22 cellular contexts compared by ENCODE assay signal in genomic region chr20:35451295-35451694, GRCh38. TPM values are rescaled to one million over a fixed set of nuclear protein-coding genes. Genes with fewer than 3 reads are reported as not detected.
DNase-seq lines count a peak whose midpoint lies in the region; ATAC-seq lines count a peak whose summit lies in the region.
"Had no signal": no experiment of that assay in that cellular context is flagged by ENCODE, and none has a peak within 500 bp of the region (broad histone marks: within the 10 kb centered on the region; RNA-seq: fewer than 3 reads in every experiment).

No MANE protein-coding gene starts in this region.

- peak; percentile 49 for ATAC-seq in esophagus mucosa
- no peak for ATAC-seq in GM21737 (IDR thresholded peaks at IDR 0.05; ENCODE audit: unreplicated experiment)
- no peak for ATAC-seq in HG02623 (IDR thresholded peaks at IDR 0.05; ENCODE audit: unreplicated experiment)
- ATAC-seq: activated CD4-positive, CD25-positive, alpha-beta regulatory T cell treated with anti-CD3 and anti-CD28 coated beads, Interleukin-2, amount 50 U/mL, for 24 hours; naive thymus-derived CD4-positive, alpha-beta T cell had no signal

- peaks cover 24% of the 10 kb centered on the region for H3K4me1 Mint-ChIP-seq in activated T-cell treated with anti-CD3 and anti-CD28 coated beads, Interleukin-2, amount 50 U/mL, for 24 hours (ENCODE audit: low read depth)

- peaks cover 2% of the 10 kb centered on the region for H3K27me3 Mint-ChIP-seq in activated T-cell treated with anti-CD3 and anti-CD28 coated beads, Interleukin-2, amount 50 U/mL, for 24 hours

- no peak overlapping the region for H3K27ac Mint-ChIP-seq in activated T-cell treated with anti-CD3 and anti-CD28 coated beads, Interleukin-2, amount 50 U/mL, for 24 hours
- H3K27ac Mint-ChIP-seq: activated T-helper 2 cell treated with anti-CD3 and anti-CD28 coated beads, Interferon-gamma antibody, Interleukin-2, Interleukin-4, amounts not matched to agents 10 μg/mL and 5 μg/mL and 100 μg/mL, durations not matched to agents 14 hours and 24 hours and 36 hours; CD8-positive, alpha-beta memory T cell; naive thymus-derived CD4-positive, alpha-beta T cell had no signal

- H3K9me3 Mint-ChIP-seq in activated T-cell treated with anti-CD3 and anti-CD28 coated beads, Interleukin-2, amount 50 U/mL, for 24 hours: no peaks in the 10 kb centered on the region
- H3K9me3 Mint-ChIP-seq: activated T-helper 2 cell treated with anti-CD3 and anti-CD28 coated beads, Interferon-gamma antibody, Interleukin-2, Interleukin-4, amounts not matched to agents 10 μg/mL and 5 μg/mL and 100 μg/mL, durations not matched to agents 14 hours and 24 hours and 36 hours; CD8-positive, alpha-beta memory T cell; naive thymus-derived CD4-positive, alpha-beta T cell had no signal

- DNase-seq in DMS79 (lab: John Stamatoyannopoulos, UW) (peak; percentile 93), NCI-H187 (lab: John Stamatoyannopoulos, UW) (peak; percentile 77 to 81), NCI-H526 treated with DMSO at 0.1 percent for 48 hours (lab: John Stamatoyannopoulos, UW) (peak; percentile 86)
- no peak for DNase-seq in activated T-cell treated with anti-CD3 and anti-CD28 coated beads, Interleukin-2, amount 50 U/mL, for 24 hours
- no peak for DNase-seq in activated naive CD4-positive, alpha-beta T cell treated with Interleukin-2 at 50 U/mL for 16 hours
- DNase-seq: CD8-positive, alpha-beta memory T cell; dorsolateral prefrontal cortex; H7; Karpas-422; naive thymus-derived CD4-positive, alpha-beta T cell; NCI-H2081 treated with DMSO at 0.1 percent for 48 hours; posterior cingulate gyrus; SIG-M5; stimulated activated CD4-positive, alpha-beta T cell treated with anti-CD3 and anti-CD28 coated beads, Interleukin-2, amount 100 ng/mL, for 48 hours; T-helper 2 cell had no signal

- no peak overlapping the region for H3K4me3 Mint-ChIP-seq in activated T-cell treated with anti-CD3 and anti-CD28 coated beads, Interleukin-2, amount 50 U/mL, for 24 hours
- H3K4me3 Mint-ChIP-seq: naive thymus-derived CD4-positive, alpha-beta T cell had no signal

- H3K36me3 Mint-ChIP-seq in activated T-cell treated with anti-CD3 and anti-CD28 coated beads, Interleukin-2, amount 50 U/mL, for 24 hours (ENCODE audit: low read depth): peaks cover 10% of the 10 kb centered on the region
- H3K36me3 Mint-ChIP-seq: naive thymus-derived CD4-positive, alpha-beta T cell had no signal

RNA-seq across cellular contexts. Expression of gene CEP250, which starts 4.1 kb away (rescaled TPM):
- total RNA-seq in esophagus mucosa: 13.6 TPM

RNA-seq across cellular contexts. Expression of gene GDF5, which starts 13.3 kb away (rescaled TPM):
- total RNA-seq in esophagus mucosa: not detected
- total RNA-seq: activated CD8-positive, alpha-beta memory T cell treated with anti-CD3 and anti-CD28 coated beads for 36 hours; activated T-helper 2 cell treated with anti-CD3 and anti-CD28 coated beads, Interferon-gamma antibody, Interleukin-2, Interleukin-4, amounts not matched to agents 10 μg/mL and 5 μg/mL and 100 μg/mL, durations not matched to agents 14 hours and 24 hours and 36 hours; CD8-positive, alpha-beta memory T cell; lung microvascular endothelial cell had no signal

RNA-seq across cellular contexts. Expression of gene UQCC1, which starts 39.5 kb away (rescaled TPM):
- 32.5 TPM for total RNA-seq in esophagus mucosa

Comparison
In these comparisons a context has a peak if more than half of its experiments do, and no peak if none do; other contexts are left out.
1. DNase-seq: peak in DMS79 (single experiment), NCI-H187 (2 of 2) and NCI-H526 treated with DMSO at 0.1 percent for 48 hours (single experiment); none in activated T-cell treated with anti-CD3 and anti-CD28 coated beads, Interleukin-2, amount 50 U/mL, for 24 hours (single experiment) and activated naive CD4-positive, alpha-beta T cell treated with Interleukin-2 at 50 U/mL for 16 hours (single experiment).